Comparison of ENCODE assay signal across 8 cellular contexts in the genomic region with DNA sequence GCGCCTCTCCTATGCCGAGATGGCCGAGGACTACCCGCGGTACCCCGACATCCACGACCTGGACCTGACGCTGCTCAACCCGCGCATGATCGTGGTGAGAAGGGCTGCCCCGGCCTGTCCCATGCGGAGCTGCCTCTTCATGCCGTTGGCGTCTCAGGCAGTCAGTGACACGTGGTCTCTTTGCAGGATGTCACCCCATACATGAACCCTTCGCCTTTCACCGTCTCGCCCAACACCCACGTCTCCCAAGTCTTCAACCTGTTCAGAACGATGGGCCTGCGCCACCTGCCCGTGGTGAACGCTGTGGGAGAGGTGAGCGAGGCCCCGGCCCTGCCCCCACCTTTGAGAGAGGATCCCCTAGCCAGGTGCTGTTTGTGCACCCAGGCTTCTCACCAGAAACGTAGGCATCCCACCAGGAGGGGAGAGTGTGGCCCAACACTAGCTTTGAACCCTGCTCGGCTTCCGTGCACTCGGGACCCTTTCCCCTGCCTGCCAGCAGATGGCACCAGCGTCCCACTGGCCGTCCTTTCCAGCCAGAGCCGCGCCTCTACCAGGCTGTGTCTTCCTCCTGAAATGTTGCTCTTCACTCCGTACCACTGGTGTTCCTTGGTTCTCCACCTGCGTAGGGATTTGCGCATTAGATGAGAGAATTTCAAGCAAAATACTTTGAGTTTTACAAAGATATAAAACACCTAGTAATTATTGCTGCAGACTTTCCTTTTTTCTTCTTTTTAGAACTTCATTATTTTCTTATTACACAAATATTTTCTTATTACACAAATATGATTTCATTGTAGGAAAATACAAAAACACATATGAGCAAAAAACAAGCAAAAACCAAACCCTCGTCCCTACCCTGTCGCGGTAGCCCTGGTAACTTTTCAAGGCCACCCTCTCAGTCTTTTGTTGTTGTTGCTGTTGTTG. TPM values are rescaled to one million over a fixed set of nuclear protein-coding genes. Genes with fewer than 3 reads are reported as not detected.
DNase-seq lines count a peak whose midpoint lies in the region; ATAC-seq, FAIRE-seq and TF ChIP-seq lines count a peak whose summit lies in the region.

No MANE protein-coding gene starts in this region.

- peak; percentile 77 for ATAC-seq in left lobe of liver
- no peak for ATAC-seq in HG02759 (IDR thresholded peaks at IDR 0.05; ENCODE audit: unreplicated experiment)

- POLR2A ChIA-PET in AG04450 (lab: Yijun Ruan, JAX) = interaction anchor here (3.1 kb wide), 1 partner anchor 70 kb away, joined by 31 read pairs; no protein-coding TSS in a partner anchor

- no peaks in the 10 kb centered on the region; the same call in 1 of the 2 replicates for H3K9me3 ChIP-seq in AG04450 (ENCODE audit: control insufficient read depth, insufficient read depth, low read length)

- CTCF ChIA-PET in AG04450 (lab: Charles Lee) = interaction anchor here (0.7 to 4.0 kb wide), 12 partner anchors 9 to 71 kb away, joined by 3 to 19 read pairs (median 4); partner anchors contain the start of genes CLCN6, MTHFR and NPPA

- no peak for DNase-seq in AG04450 (ENCODE audit: low read depth, low spot score)
- peak; percentile 94 for DNase-seq in GM19239 (ENCODE audit: insufficient read length, low spot score)
- DNase-seq in NCI-H345 (lab: John Stamatoyannopoulos, UW) = peak; percentile 61
- DNase-seq in activated CD4-positive, alpha-beta T cell treated with anti-CD3 and anti-CD28 coated beads for 4 hours = peak; percentile 67 to 75
- peak; percentile 69 for DNase-seq in cerebellar cortex (ENCODE audit: low spot score)
- peak; percentile 82 for DNase-seq in left lobe of liver (ENCODE audit: low spot score)
- DNase-seq in stimulated activated CD4-positive, alpha-beta T cell treated with anti-CD3 and anti-CD28 coated beads, Interleukin-4, amount 100 ng/mL, for 24 hours = peak; percentile 76

- H3K27me3 ChIP-seq in AG04450 (ENCODE audit: control insufficient read depth, insufficient read depth, low read length) = no peaks in the 10 kb centered on the region

- no peak overlapping the region for H3K4me3 ChIP-seq in AG04450 (ENCODE audit: low read depth, low read length)

- FAIRE-seq in GM19239 (lab: Jason Lieb, UNC) = peak; percentile 82

- no peak overlapping the region for H3K27ac ChIP-seq in AG04450 (ENCODE audit: low read depth, low read length)

- peak; percentile 99 for TF ChIP-seq CTCF in AG04450 (IDR thresholded peaks at IDR 0.05; ENCODE audit: low read depth, low read length)

RNA-seq across cellular contexts. Expression of gene NPPA, which starts 9.0 kb away (rescaled TPM):
- polyA plus RNA-seq in AG04450 (2011; rRNA removed) = not detected in 2 replicates
- not detected in 2 replicates for polyA minus RNA-seq in AG04450 (2011; rRNA and poly(A)+ RNA removed)
- not detected for total RNA-seq in left lobe of liver

RNA-seq across cellular contexts. Expression of gene NPPB, which starts 20.1 kb away (rescaled TPM):
- polyA plus RNA-seq in AG04450 (2011; rRNA removed) = not detected in 2 replicates
- polyA minus RNA-seq in AG04450 (2011; rRNA and poly(A)+ RNA removed) = not detected in 2 replicates
- total RNA-seq in left lobe of liver = not detected

RNA-seq across cellular contexts. Expression of gene CLCN6, which starts 32.6 kb away (rescaled TPM):
- polyA plus RNA-seq in AG04450 (2011; rRNA removed) = 9.0 and 10.7 TPM in 2 replicates
- polyA minus RNA-seq in AG04450 (2011; rRNA and poly(A)+ RNA removed) = 11.8 and 12.0 TPM in 2 replicates
- 10.8 TPM for total RNA-seq in left lobe of liver

RNA-seq across cellular contexts. Expression of gene MTHFR, which starts 32.8 kb away (rescaled TPM):
- polyA plus RNA-seq in AG04450 (2011; rRNA removed) = 7.7 and 8.8 TPM in 2 replicates
- polyA minus RNA-seq in AG04450 (2011; rRNA and poly(A)+ RNA removed) = 20.8 and 25.8 TPM in 2 replicates
- total RNA-seq in left lobe of liver = 14.9 TPM
